ENCODE assay signal across 18 cellular contexts in genomic region chr18:59052965-59053960, GRCh38.
DNase-seq lines count a peak whose midpoint lies in the region; ATAC-seq, FAIRE-seq and TF ChIP-seq lines count a peak whose summit lies in the region.
"Had no signal": no experiment of that assay in that cellular context is flagged by ENCODE, and none has a peak within 500 bp of the region (broad histone marks: within the 10 kb centered on the region; RNA-seq: fewer than 3 reads in every experiment).

No MANE protein-coding gene starts in this region.

- no peak overlapping the region for H3K4me3 Mint-ChIP-seq in astrocyte (ENCODE audit: unreplicated experiment)
- H3K4me3 Mint-ChIP-seq: activated CD4-positive, alpha-beta memory T cell treated with anti-CD3 and anti-CD28 coated beads, Interleukin-2, amount 10 ng/mL, durations not matched to agents 7 days and 5 days; CD8-positive, alpha-beta T cell had no signal

- no peak overlapping the region for H3K4me2 ChIP-seq in astrocyte (ENCODE audit: low read length)

- TF ChIP-seq CTCF in astrocyte (IDR thresholded peaks at IDR 0.05; ENCODE audit: insufficient read depth, low read depth, low read length) = no peak
- no peak for TF ChIP-seq CTCF in thoracic aorta (IDR thresholded peaks at IDR 0.05)

- peaks cover 20% of the 10 kb centered on the region for H3K27me3 Mint-ChIP-seq in astrocyte (ENCODE audit: low read depth, unreplicated experiment)

- H3K4me1 ChIP-seq in astrocyte (ENCODE audit: insufficient read depth, low read length) = no peaks in the 10 kb centered on the region
- peaks cover 34 to 75% of the 10 kb centered on the region in 2 donors for H3K4me1 ChIP-seq in thoracic aorta (ENCODE audit: control insufficient read depth in 1 of 2, low read depth in 2 of 2)
- H3K4me1 ChIP-seq: testis had no signal

- H3K36me3 ChIP-seq in astrocyte (ENCODE audit: insufficient read depth, low read length) = no peaks in the 10 kb centered on the region
- no peaks in the 10 kb centered on the region for H3K36me3 ChIP-seq in thoracic aorta
- H3K36me3 ChIP-seq: heart left ventricle, WERI-Rb-1 had no signal

- no peak overlapping the region for H2AFZ ChIP-seq in astrocyte (ENCODE audit: low read depth, low read length)

- H3K27ac ChIP-seq in astrocyte (ENCODE audit: low read depth, low read length) = no peak overlapping the region
- peak overlapping the region; percentile 76 to 77 for H3K27ac ChIP-seq in thoracic aorta
- H3K27ac ChIP-seq: heart left ventricle, testis, WERI-Rb-1 had no signal

- no peaks in the 10 kb centered on the region for H3K27me3 ChIP-seq in astrocyte (ENCODE audit: insufficient read depth, low read length)
- no peaks in the 10 kb centered on the region for H3K27me3 ChIP-seq in thoracic aorta (replicated peaks; ENCODE audit: insufficient read depth)
- H3K27me3 ChIP-seq: heart left ventricle, testis had no signal

- H4K20me1 ChIP-seq in astrocyte (ENCODE audit: insufficient read depth, low read length) = no peaks in the 10 kb centered on the region

- peak; percentile 41 for FAIRE-seq in astrocyte (lab: Jason Lieb, UNC)

- peaks cover 2% of the 10 kb centered on the region for H3K36me3 Mint-ChIP-seq in astrocyte (ENCODE audit: low read depth, unreplicated experiment)
- H3K36me3 Mint-ChIP-seq: CD8-positive, alpha-beta T cell had no signal

- intact Hi-C loops in left colon (cut with DNase I, micrococcal nuclease) = no loop called here

- H3K9me3 ChIP-seq in astrocyte (ENCODE audit: insufficient read depth, low read depth, low read length) = no peaks in the 10 kb centered on the region
- no peaks in the 10 kb centered on the region for H3K9me3 ChIP-seq in thoracic aorta
- H3K9me3 ChIP-seq: heart left ventricle, testis had no signal

- no peak overlapping the region for H3K9ac ChIP-seq in astrocyte (ENCODE audit: low read length)

- H3K4me1 Mint-ChIP-seq in astrocyte (ENCODE audit: low read depth, unreplicated experiment) = peaks cover 3% of the 10 kb centered on the region
- H3K4me1 Mint-ChIP-seq: activated CD4-positive, alpha-beta memory T cell treated with anti-CD3 and anti-CD28 coated beads, Interleukin-2, amount 10 ng/mL, durations not matched to agents 7 days and 5 days had no signal

- no peaks in the 10 kb centered on the region for H3K79me2 ChIP-seq in astrocyte (ENCODE audit: insufficient read depth, low read length)

- H3K9me3 Mint-ChIP-seq in astrocyte (ENCODE audit: unreplicated experiment) = peaks cover 4% of the 10 kb centered on the region
- H3K9me3 Mint-ChIP-seq: activated CD4-positive, alpha-beta memory T cell treated with anti-CD3 and anti-CD28 coated beads, Interleukin-2, amount 10 ng/mL, durations not matched to agents 7 days and 5 days; CD8-positive, alpha-beta T cell had no signal

- H3K27ac Mint-ChIP-seq in astrocyte (ENCODE audit: unreplicated experiment) = no peak overlapping the region
- H3K27ac Mint-ChIP-seq: activated CD4-positive, alpha-beta memory T cell treated with anti-CD3 and anti-CD28 coated beads, Interleukin-2, amount 10 ng/mL, durations not matched to agents 7 days and 5 days; CD8-positive, alpha-beta T cell had no signal

- DNase-seq in DMS 273 (lab: John Stamatoyannopoulos, UW; ENCODE audit: unreplicated experiment) (peak; percentile 32), DMS 273 treated with DMSO at 0.1 percent for 48 hours (lab: John Stamatoyannopoulos, UW) (no peak), astrocyte (ENCODE audit: low read depth) (peak; percentile 67), left colon (peak in 1 of 2 donors; percentile 41), thoracic aorta (ENCODE audit: low spot score) (no peak), NCI-H1930 (lab: John Stamatoyannopoulos, UW) (no peak), hepatic stellate cell (ENCODE audit: low spot score) (no peak)
- DNase-seq: 8988T; activated CD4-positive, alpha-beta memory T cell treated with anti-CD3 and anti-CD28 coated beads, Interleukin-2, amount 10 ng/mL, durations not matched to agents 7 days and 5 days; amygdala; CD8-positive, alpha-beta T cell; dermis blood vessel endothelial cell; heart left ventricle; NCI-H1105; NCI-H748 treated with DMSO at 0.1 percent for 48 hours; testis; WERI-Rb-1 had no signal

- H3K4me3 ChIP-seq in astrocyte (ENCODE audit: insufficient read depth, low read depth, low read length) = no peak overlapping the region
- no peak overlapping the region for H3K4me3 ChIP-seq in thoracic aorta
- H3K4me3 ChIP-seq: heart left ventricle, testis had no signal

- ATAC-seq in left colon = peak; percentile 72
- ATAC-seq in thoracic aorta (ENCODE audit: insufficient number of reproducible peaks, low FRiP score, low read depth) = peak; percentile 22
- no peak for ATAC-seq in HG02870 (IDR thresholded peaks at IDR 0.05; ENCODE audit: unreplicated experiment)
- ATAC-seq: CD8-positive, alpha-beta T cell; heart left ventricle had no signal

Comparison
In these comparisons a context has a peak if more than half of its experiments do, and no peak if none do; other contexts are left out.
1. DNase-seq: peak in DMS 273 (single experiment) and astrocyte (single experiment); none in DMS 273 treated with DMSO at 0.1 percent for 48 hours (single experiment), thoracic aorta (single experiment), NCI-H1930 (0 of 2) and hepatic stellate cell (single experiment).